ENCODE assay signal across 9 cellular contexts in the genomic region with DNA sequence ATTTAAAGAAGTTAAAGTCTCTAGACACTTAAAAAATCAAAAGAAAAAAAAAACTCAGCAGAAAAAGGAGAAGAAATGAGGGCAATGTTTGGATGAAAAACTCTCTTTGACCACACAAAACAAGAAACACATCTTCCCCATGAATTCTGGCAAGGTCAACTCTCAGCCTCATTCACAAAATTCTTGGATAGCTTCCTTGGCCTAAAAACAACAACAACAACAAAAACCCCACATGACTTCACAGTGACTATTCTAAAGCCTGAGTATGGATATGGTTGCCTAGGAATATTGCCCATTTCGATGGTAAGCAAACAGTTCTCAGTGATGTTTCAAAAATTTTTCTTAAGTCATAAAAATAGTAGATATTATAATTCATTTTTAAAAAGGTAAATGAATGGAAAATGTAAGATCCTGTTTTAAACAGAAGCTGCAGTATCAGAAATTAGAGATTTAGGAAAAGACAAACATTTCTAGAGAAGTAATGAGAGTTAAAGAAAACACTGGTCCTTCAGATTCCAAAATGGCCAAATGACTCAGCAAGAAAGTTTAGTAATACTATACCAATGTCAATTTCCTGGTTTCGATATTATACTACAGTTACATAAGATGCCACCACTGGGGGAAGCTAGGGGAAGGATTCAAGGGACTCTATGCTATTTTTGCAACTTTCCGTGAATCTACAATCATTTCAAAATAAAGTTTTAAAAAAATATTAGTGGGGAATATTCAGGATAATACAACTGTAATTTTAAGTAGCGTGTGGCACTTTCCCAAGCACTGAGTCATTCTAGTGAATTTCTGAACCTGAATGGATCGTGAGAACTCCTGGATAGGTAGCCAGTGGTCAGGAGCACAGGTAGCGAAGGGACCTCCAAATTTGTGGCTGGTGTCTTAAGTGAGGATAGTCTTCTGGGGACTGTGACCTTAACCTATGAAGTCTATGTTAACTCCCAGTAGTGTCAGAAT. TPM values are rescaled to one million over a fixed set of nuclear protein-coding genes. Genes with fewer than 3 reads are reported as not detected.
DNase-seq lines count a peak whose midpoint lies in the region; FAIRE-seq and TF ChIP-seq lines count a peak whose summit lies in the region.
"Had no signal": no experiment of that assay in that cellular context is flagged by ENCODE, and none has a peak within 500 bp of the region (broad histone marks: within the 10 kb centered on the region; RNA-seq: fewer than 3 reads in every experiment).

No MANE protein-coding gene starts in this region.

- H3K27ac ChIP-seq in prostate gland = peak overlapping the region in 1 of 2 donors; percentile 19

- H3K36me3 ChIP-seq in bronchial epithelial cell (ENCODE audit: control insufficient read depth, insufficient read depth, low read length) (peaks cover 3% of the 10 kb centered on the region), prostate gland (no peaks in the 10 kb centered on the region)

- WGBS in prostate gland = 81% methylated on average over 6 of the region's 6 CpGs

- no peak overlapping the region for H3K4me3 ChIP-seq in bronchial epithelial cell (ENCODE audit: low read depth, low read length)
- H3K4me3 ChIP-seq in prostate gland = no peak overlapping the region

- peak; percentile 49 for DNase-seq in ACHN
- peak; percentile 69 for DNase-seq in LHCN-M2 (ENCODE audit: low read depth)
- peak; percentile 78 for DNase-seq in bronchial epithelial cell (ENCODE audit: low read depth)
- DNase-seq in lung microvascular endothelial cell (ENCODE audit: low read depth in 2 of 2) = peak; percentile 11 to 44
- no peak for DNase-seq in prostate gland (ENCODE audit: low spot score)
- DNase-seq in SHP77 (lab: John Stamatoyannopoulos, UW) = no peak
- DNase-seq in activated CD4-positive, alpha-beta T cell treated with anti-CD3 and anti-CD28 coated beads for 1 hour = no peak
- DNase-seq in NCI-H2196 (lab: John Stamatoyannopoulos, UW; ENCODE audit: unreplicated experiment) = no peak
- DNase-seq: DMS79 treated with DMSO at 0.1 percent for 48 hours had no signal

- no peak for TF ChIP-seq POLR2A in prostate gland (IDR thresholded peaks at IDR 0.05)

- H3K4me1 ChIP-seq in prostate gland (replicated peaks) = no peaks in the 10 kb centered on the region

- in situ Hi-C loops in ACHN (cut with HindIII; ENCODE audit: low pct_ligation_motif_present, low pct_unique_long_range_greater_than_20kb, low sequenced_read_pairs) = no loop called here

- no peaks in the 10 kb centered on the region for H3K27me3 ChIP-seq in bronchial epithelial cell (ENCODE audit: control insufficient read depth, insufficient read depth, low read length)
- H3K27me3 ChIP-seq in prostate gland (replicated peaks; ENCODE audit: insufficient read depth) = no peaks in the 10 kb centered on the region

- no peak for TF ChIP-seq CTCF in bronchial epithelial cell (IDR thresholded peaks at IDR 0.05; ENCODE audit: insufficient read depth, low read length, severe bottlenecking)
- no peak for TF ChIP-seq CTCF in prostate gland (IDR thresholded peaks at IDR 0.05)

- intact Hi-C loops in prostate gland (cut with DNase I) = no loop called here

- no peaks in the 10 kb centered on the region for H3K9me3 ChIP-seq in prostate gland

- no peak for FAIRE-seq in bronchial epithelial cell (lab: Jason Lieb, UNC)

RNA-seq across cellular contexts. Expression of a gene that starts 37.8 kb away (rescaled TPM):
- total RNA-seq in LHCN-M2 (2014; rRNA removed) (6.3 and 12.0 TPM in 2 replicates), bronchial epithelial cell (18.2 and 19.8 TPM in 2 replicates), lung microvascular endothelial cell (18.1 and 58.7 TPM in 2 replicates), prostate gland (10 to 100 TPM; 27.6 to 43.9 TPM)
- polyA plus RNA-seq in LHCN-M2 (2012) = 7.9 TPM

Comparison
In these comparisons a context has a peak if more than half of its experiments do, and no peak if none do; other contexts are left out.
1. DNase-seq: peak in ACHN (single experiment), LHCN-M2 (single experiment), bronchial epithelial cell (single experiment) and lung microvascular endothelial cell (2 of 2); none in prostate gland (single experiment), SHP77 (0 of 2), activated CD4-positive, alpha-beta T cell treated with anti-CD3 and anti-CD28 coated beads for 1 hour (single experiment) and NCI-H2196 (single experiment).